In genomic region chr11:102599642-102600261, GRCh38 we compare ENCODE assay signal across 8 cellular contexts. TPM values are rescaled to one million over a fixed set of nuclear protein-coding genes. Genes with fewer than 3 reads are reported as not detected.
A peak's percentile ranks its signal among the peaks of the same experiment; 100 is the strongest.
DNase-seq lines count a peak whose midpoint lies in the region; ATAC-seq and TF ChIP-seq lines count a peak whose summit lies in the region.

No MANE protein-coding gene starts in this region.

- peaks cover 48% of the 10 kb centered on the region for H3K4me1 ChIP-seq in SJSA1 (replicated peaks)
- H3K4me1 ChIP-seq in prostate gland (replicated peaks), result no peaks in the 10 kb centered on the region

- no peak for TF ChIP-seq POLR2A in prostate gland (IDR thresholded peaks at IDR 0.05)

- H3K27me3 ChIP-seq in SJSA1 (replicated peaks) (no peaks in the 10 kb centered on the region), prostate gland (replicated peaks; ENCODE audit: insufficient read depth) (no peaks in the 10 kb centered on the region)

- peak overlapping the region; percentile 95 for H3K27ac ChIP-seq in SJSA1
- H3K27ac ChIP-seq in prostate gland, result no peak overlapping the region

- DNase-seq in A172 (ENCODE audit: low spot score) (peak; percentile 91), SJSA1 (ENCODE audit: low read depth in 1 of 2, low spot score in 2 of 2) (peak; percentile 49 to 83), glomerular endothelial cell (ENCODE audit: extremely low read depth, low read depth, low spot score) (peak; percentile 84), NCI-H774 (lab: John Stamatoyannopoulos, UW) (no peak), NCI-H510A treated with DMSO at 0.1 percent for 48 hours (lab: John Stamatoyannopoulos, UW) (no peak), prostate gland (ENCODE audit: low spot score) (no peak)

- H3K9me3 ChIP-seq in SJSA1 (replicated peaks), result no peaks in the 10 kb centered on the region
- no peaks in the 10 kb centered on the region for H3K9me3 ChIP-seq in prostate gland

- 51% methylated on average over 3 of the region's 3 CpGs for WGBS in prostate gland

- H3K4me3 ChIP-seq in SJSA1 (no peak overlapping the region), prostate gland (no peak overlapping the region)

- H3K36me3 ChIP-seq in SJSA1 (no peaks in the 10 kb centered on the region), prostate gland (no peaks in the 10 kb centered on the region)

- ATAC-seq in GM18861 (IDR thresholded peaks at IDR 0.05; ENCODE audit: unreplicated experiment), result peak; percentile 96
- ATAC-seq in HG03039 (IDR thresholded peaks at IDR 0.05; ENCODE audit: unreplicated experiment), result peak; percentile 78

- intact Hi-C loops in prostate gland (cut with DNase I), result no loop called here

- no peak for TF ChIP-seq CTCF in prostate gland (IDR thresholded peaks at IDR 0.05)

RNA-seq across cellular contexts. Expression of gene MMP20, which starts 25.4 kb away (rescaled TPM):
- total RNA-seq in A172 (2014; rRNA removed; shearing (Covaris generic)), result 0.07 TPM in 1 of 2 replicates, not detected in the other
- total RNA-seq in SJSA1 (2014; rRNA removed; shearing (Covaris generic)), result not detected in 2 replicates
- total RNA-seq in glomerular endothelial cell (not detected in 2 replicates), prostate gland (not detected)

Comparison
In these comparisons a context has a peak if more than half of its experiments do, and no peak if none do; other contexts are left out.
1. DNase-seq: peak in A172 (single experiment), SJSA1 (2 of 2) and glomerular endothelial cell (single experiment); none in NCI-H774 (single experiment), NCI-H510A treated with DMSO at 0.1 percent for 48 hours (single experiment) and prostate gland (single experiment).